In genomic region chr6:2861071-2861821, GRCh38 we compare ENCODE assay signal across 12 cellular contexts. TPM values are rescaled to one million over a fixed set of nuclear protein-coding genes. Genes with fewer than 3 reads are reported as not detected.
A peak's percentile ranks its signal among the peaks of the same experiment; 100 is the strongest.
DNase-seq lines count a peak whose midpoint lies in the region; ATAC-seq and TF ChIP-seq lines count a peak whose summit lies in the region.
"Had no signal": no experiment of that assay in that cellular context is flagged by ENCODE, and none has a peak within 500 bp of the region (broad histone marks: within the 10 kb centered on the region; RNA-seq: fewer than 3 reads in every experiment).

No MANE protein-coding gene starts in this region.

- no peaks in the 10 kb centered on the region for H3K27me3 Mint-ChIP-seq in CD4-positive, alpha-beta memory T cell
- no peaks in the 10 kb centered on the region for H3K27me3 Mint-ChIP-seq in activated B cell treated with CpG ODN at 0.5 μM for 24 hours
- H3K27me3 Mint-ChIP-seq: progenitor cell of endocrine pancreas had no signal

- H2BK15ac ChIP-seq in mesendoderm (replicated peaks; ENCODE audit: low read depth), result no peak overlapping the region

- H2BK120ac ChIP-seq in mesendoderm (ENCODE audit: low read depth, low read length), result no peak overlapping the region

- H3K9me3 Mint-ChIP-seq in CD4-positive, alpha-beta memory T cell, result no peaks in the 10 kb centered on the region
- no peaks in the 10 kb centered on the region for H3K9me3 Mint-ChIP-seq in activated B cell treated with CpG ODN at 0.5 μM for 24 hours

- TF ChIP-seq CTCF in activated B cell treated with CpG ODN at 0.5 μM for 24 hours (IDR thresholded peaks at IDR 0.05), result no peak

- H3K4me1 ChIP-seq in CD4-positive, alpha-beta memory T cell (ENCODE audit: insufficient read depth, low read length), result peaks cover 64% of the 10 kb centered on the region
- peaks cover 8% of the 10 kb centered on the region for H3K4me1 ChIP-seq in mesendoderm (ENCODE audit: control insufficient read depth, low read depth, low read length)

- H3K23ac ChIP-seq in mesendoderm (ENCODE audit: low read length), result no peak overlapping the region

- H3K4me1 Mint-ChIP-seq in CD4-positive, alpha-beta memory T cell, result peaks cover 56 to 89% (median 73%) of the 10 kb centered on the region in 4 donors
- H3K4me1 Mint-ChIP-seq in activated B cell treated with CpG ODN at 0.5 μM for 24 hours, result peaks cover 92% of the 10 kb centered on the region

- DNase-seq in CD4-positive, alpha-beta memory T cell, result peak in 3 of 5 donors; percentile 17 to 70 (median 26)
- DNase-seq in activated B cell treated with CpG ODN at 0.5 μM for 24 hours (no peak), mesendoderm (no peak), NCI-H1417 treated with DMSO at 0.1 percent for 48 hours (lab: John Stamatoyannopoulos, UW) (no peak), NCI-H1092 (lab: John Stamatoyannopoulos, UW) (no peak), head of caudate nucleus (no peak)
- no peak for DNase-seq in stimulated activated naive CD4-positive, alpha-beta T cell treated with Interleukin-2 at 50 U/mL for 16 hours (lab: John Stamatoyannopoulos, UW)
- DNase-seq: GM23248, NCI-H1694 had no signal

- peak overlapping the region; percentile 42 for H3K27ac ChIP-seq in CD4-positive, alpha-beta memory T cell (ENCODE audit: low read depth, low read length)
- no peak overlapping the region for H3K27ac ChIP-seq in mesendoderm (ENCODE audit: low read depth, low read length)
- H3K27ac ChIP-seq: C4-2B, GM23248 had no signal

- H3K79me1 ChIP-seq in mesendoderm (ENCODE audit: low read length), result no peaks in the 10 kb centered on the region

- H3K27me3 ChIP-seq in CD4-positive, alpha-beta memory T cell (ENCODE audit: insufficient read depth, low read length), result no peaks in the 10 kb centered on the region
- no peaks in the 10 kb centered on the region for H3K27me3 ChIP-seq in mesendoderm (ENCODE audit: insufficient read depth, low read length, poor library complexity)

- CTCF ChIA-PET in CD4-positive, alpha-beta memory T cell (lab: Charles Lee; ENCODE audit: partially characterized antibody), result interaction anchor here (1.1 to 1.7 kb wide), 3 partner anchors 15 to 50 kb away, joined by 5 to 6 read pairs (median 5); no protein-coding TSS in a partner anchor
- CTCF ChIA-PET in activated B cell treated with CpG ODN at 0.5 μM for 24 hours (lab: Charles Lee), result interaction anchor here (1.0 to 1.4 kb wide), 2 partner anchors 15 to 50 kb away, joined by 3 to 7 read pairs; no protein-coding TSS in a partner anchor

- no peaks in the 10 kb centered on the region for H3K36me3 ChIP-seq in CD4-positive, alpha-beta memory T cell (ENCODE audit: insufficient read depth, low read length)
- H3K36me3 ChIP-seq in mesendoderm (ENCODE audit: control insufficient read depth, insufficient read depth, low read length), result no peaks in the 10 kb centered on the region

- no peak overlapping the region for H3K4ac ChIP-seq in mesendoderm (ENCODE audit: low read depth, low read length)

- WGBS in mesendoderm (ENCODE audit: extremely low coverage, insufficient coverage, low lambda C conversion rate), result no CpG with 5 or more reads among the region's 11 CpGs

- H4K8ac ChIP-seq in mesendoderm (ENCODE audit: low read depth, low read length), result no peak overlapping the region

- no peaks in the 10 kb centered on the region for H3K79me2 ChIP-seq in mesendoderm (ENCODE audit: control insufficient read depth, insufficient read depth, low read length)

- no peak overlapping the region for H2BK5ac ChIP-seq in mesendoderm (ENCODE audit: low read length)

- H3K9ac ChIP-seq in mesendoderm (ENCODE audit: low read length), result no peak overlapping the region
- H3K9ac ChIP-seq: GM23248 had no signal

- no peak overlapping the region for H3K4me2 ChIP-seq in mesendoderm (ENCODE audit: low read length)

- H3K4me3 ChIP-seq in CD4-positive, alpha-beta memory T cell (ENCODE audit: low read length in 2 of 2), result no peak overlapping the region
- no peak overlapping the region for H3K4me3 ChIP-seq in mesendoderm (ENCODE audit: low read length)
- H3K4me3 ChIP-seq: GM23248 had no signal

- H3K9me3 ChIP-seq in CD4-positive, alpha-beta memory T cell (ENCODE audit: control insufficient read depth in 1 of 2, low read length in 2 of 2), result no peaks in the 10 kb centered on the region

- H3K56ac ChIP-seq in mesendoderm (ENCODE audit: low read length), result no peak overlapping the region

- intact Hi-C loops in CD4-positive, alpha-beta memory T cell (cut with micrococcal nuclease), result no loop called here
- intact Hi-C loops in activated B cell treated with CpG ODN at 0.5 μM for 24 hours (cut with micrococcal nuclease) (no loop called here), head of caudate nucleus (cut with DNase I) (no loop called here)

- ATAC-seq in activated B cell treated with CpG ODN at 0.5 μM for 24 hours (ENCODE audit: low read depth), result no peak

- H3K27ac Mint-ChIP-seq in CD4-positive, alpha-beta memory T cell, result peak overlapping the region; percentile 82 to 100 (median 93)
- peak overlapping the region; percentile 92 for H3K27ac Mint-ChIP-seq in activated B cell treated with CpG ODN at 0.5 μM for 24 hours
- H3K27ac Mint-ChIP-seq: progenitor cell of endocrine pancreas had no signal

- H3K4me3 Mint-ChIP-seq in CD4-positive, alpha-beta memory T cell, result peak overlapping the region; percentile 3 to 71 (median 62)
- H3K4me3 Mint-ChIP-seq in activated B cell treated with CpG ODN at 0.5 μM for 24 hours, result peak overlapping the region; percentile 63

- POLR2A ChIA-PET in CD4-positive, alpha-beta memory T cell (lab: Charles Lee; ENCODE audit: partially characterized antibody), result interaction anchor here (0.7 to 2.0 kb wide), 6 partner anchors 12 to 96 kb away, joined by 3 to 7 read pairs (median 4); partner anchors contain the start of genes SERPINB1, SERPINB9 and WRNIP1
- POLR2A ChIA-PET in activated B cell treated with CpG ODN at 0.5 μM for 24 hours (lab: Charles Lee), result interaction anchor here (1.0 to 6.7 kb wide), 12 partner anchors 8 to 128 kb away, joined by 3 to 93 read pairs (median 14); partner anchors contain the start of gene SERPINB9

- H4K5ac ChIP-seq in mesendoderm (ENCODE audit: low read length), result no peak overlapping the region

- peak overlapping the region; percentile 71 for H3K18ac ChIP-seq in mesendoderm (ENCODE audit: low read length)

- peak overlapping the region; percentile 32 for H2AK5ac ChIP-seq in mesendoderm (ENCODE audit: low read length)

- H3K36me3 Mint-ChIP-seq in CD4-positive, alpha-beta memory T cell, result peaks cover 0 to 4% of the 10 kb centered on the region in 2 donors
- peaks cover 6% of the 10 kb centered on the region for H3K36me3 Mint-ChIP-seq in activated B cell treated with CpG ODN at 0.5 μM for 24 hours (ENCODE audit: low read depth)

- peak; percentile 51 for TF ChIP-seq POLR2A in GM15510 (IDR thresholded peaks at IDR 0.05; ENCODE audit: borderline replicate concordance, extremely low read depth, insufficient read length)

RNA-seq across cellular contexts. Expression of gene SERPINB1, which starts 19.6 kb away (rescaled TPM):
- 10 to 100 TPM; 56.7 to 58.0 TPM for total RNA-seq in CD4-positive, alpha-beta memory T cell
- polyA plus RNA-seq in CD4-positive, alpha-beta memory T cell, result 100 to 1,000 TPM; 126 to 159 TPM
- total RNA-seq in activated B cell treated with CpG ODN at 0.5 μM for 24 hours, result 59.9 and 60.5 TPM in 2 replicates
- polyA plus RNA-seq in mesendoderm (2013, experiment 1 of 2), result 13.7 TPM
- polyA plus RNA-seq in mesendoderm (2013, experiment 2 of 2), result 12.7 TPM

RNA-seq across cellular contexts. Expression of gene SERPINB9, which starts 41.9 kb away (rescaled TPM):
- 10 to 100 TPM; 83.2 to 88.5 TPM for total RNA-seq in CD4-positive, alpha-beta memory T cell
- polyA plus RNA-seq in CD4-positive, alpha-beta memory T cell, result 10 to 100 TPM; 20.4 to 41.0 TPM
- 142 and 149 TPM in 2 replicates for total RNA-seq in activated B cell treated with CpG ODN at 0.5 μM for 24 hours
- 281 TPM for polyA plus RNA-seq in mesendoderm (2013, experiment 1 of 2)
- polyA plus RNA-seq in mesendoderm (2013, experiment 2 of 2), result 280 TPM

Comparison
In these comparisons a context has a peak if more than half of its experiments do, and no peak if none do; other contexts are left out.
1. DNase-seq: peak in CD4-positive, alpha-beta memory T cell (3 of 5); none in activated B cell treated with CpG ODN at 0.5 μM for 24 hours (single experiment), mesendoderm (single experiment), NCI-H1417 treated with DMSO at 0.1 percent for 48 hours (single experiment), NCI-H1092 (single experiment), head of caudate nucleus (0 of 42) and stimulated activated naive CD4-positive, alpha-beta T cell treated with Interleukin-2 at 50 U/mL for 16 hours (single experiment).